In genomic region chr19:4080473-4080872, GRCh38 we compare ENCODE assay signal across 16 cellular contexts. TPM values are rescaled to one million over a fixed set of nuclear protein-coding genes. Genes with fewer than 3 reads are reported as not detected.
DNase-seq lines count a peak whose midpoint lies in the region; ATAC-seq and TF ChIP-seq lines count a peak whose summit lies in the region.
"Had no signal": no experiment of that assay in that cellular context is flagged by ENCODE, and none has a peak within 500 bp of the region (broad histone marks: within the 10 kb centered on the region; RNA-seq: fewer than 3 reads in every experiment).

No MANE protein-coding gene starts in this region.

- H2AFZ ChIP-seq in mammary epithelial cell (ENCODE audit: low read depth, low read length): no peak overlapping the region

- H3K27me3 ChIP-seq in naive thymus-derived CD4-positive, alpha-beta T cell (ENCODE audit: control insufficient read depth in 2 of 2, insufficient read depth in 2 of 2, low read length in 2 of 2): no peaks in the 10 kb centered on the region
- H3K27me3 ChIP-seq in mammary epithelial cell (ENCODE audit: insufficient read depth, low read length): no peaks in the 10 kb centered on the region
- H3K27me3 ChIP-seq: BLaER1 had no signal

- no peaks in the 10 kb centered on the region for H3K9me3 Mint-ChIP-seq in activated naive CD8-positive, alpha-beta T cell treated with anti-CD3 and anti-CD28 coated beads, Interleukin-2, amount 10 ng/mL, durations not matched to agents 7 days and 5 days
- H3K9me3 Mint-ChIP-seq in activated naive CD8-positive, alpha-beta T cell treated with anti-CD3 and anti-CD28 coated beads for 36 hours: no peaks in the 10 kb centered on the region
- H3K9me3 Mint-ChIP-seq in activated T-helper 17 cell treated with anti-CD3 and anti-CD28 coated beads, Interleukin-2, amount 50 U/mL, for 72 hours: no peaks in the 10 kb centered on the region
- no peaks in the 10 kb centered on the region for H3K9me3 Mint-ChIP-seq in effector memory CD8-positive, alpha-beta T cell
- H3K9me3 Mint-ChIP-seq in naive thymus-derived CD4-positive, alpha-beta T cell: no peaks in the 10 kb centered on the region
- H3K9me3 Mint-ChIP-seq: CD8-positive, alpha-beta memory T cell; H9 had no signal

- CTCF ChIA-PET in naive thymus-derived CD4-positive, alpha-beta T cell (lab: Charles Lee): interaction anchor here (0.7 kb wide), 1 partner anchor 49 kb away, joined by 3 read pairs; no protein-coding TSS in a partner anchor
- CTCF ChIA-PET in mammary epithelial cell (lab: Charles Lee; ENCODE audit: low non-redundant PET): interaction anchor here (0.7 kb wide), 1 partner anchor 35 kb away, joined by 17 read pairs; no protein-coding TSS in a partner anchor

- in situ Hi-C loops in mammary epithelial cell (cut with MboI; ENCODE audit: low sequenced_read_pairs in 2 of 2): no loop called here

- no peak overlapping the region for H3K4me3 ChIP-seq in naive thymus-derived CD4-positive, alpha-beta T cell (ENCODE audit: low read length)
- H3K4me3 ChIP-seq in mammary epithelial cell (replicated peaks in 1 of 3; ENCODE audit: insufficient read depth in 1 of 3, low read depth in 2 of 3, low read length in 3 of 3): no peak overlapping the region
- H3K4me3 ChIP-seq: BLaER1, GM12878 had no signal

- POLR2A ChIA-PET in activated naive CD8-positive, alpha-beta T cell treated with anti-CD3 and anti-CD28 coated beads, Interleukin-2, amount 10 ng/mL, durations not matched to agents 7 days and 5 days (lab: Charles Lee): interaction anchor here (0.6 to 0.8 kb wide), 3 partner anchors 19 to 95 kb away, joined by 3 to 5 read pairs (median 4); partner anchors contain the start of gene EEF2
- POLR2A ChIA-PET in naive thymus-derived CD4-positive, alpha-beta T cell (lab: Charles Lee): interaction anchor here (0.5 kb wide), 1 partner anchor 9 kb away, joined by 4 read pairs; no protein-coding TSS in a partner anchor

- no peak for DNase-seq in activated naive CD8-positive, alpha-beta T cell treated with anti-CD3 and anti-CD28 coated beads, Interleukin-2, amount 10 ng/mL, durations not matched to agents 7 days and 5 days
- DNase-seq in activated naive CD8-positive, alpha-beta T cell treated with anti-CD3 and anti-CD28 coated beads for 36 hours: no peak
- DNase-seq in effector memory CD8-positive, alpha-beta T cell: no peak
- no peak for DNase-seq in naive thymus-derived CD4-positive, alpha-beta T cell
- DNase-seq in NCI-H82 treated with DMSO at 0.1 percent for 48 hours (lab: John Stamatoyannopoulos, UW; ENCODE audit: unreplicated experiment) (no peak), mammary epithelial cell (no peak)
- DNase-seq: 8988T, COR-L47, DMS 273 treated with DMSO at 0.1 percent for 48 hours, DND-41, EL, H9 had no signal

- H3K4me2 ChIP-seq in mammary epithelial cell (ENCODE audit: insufficient read depth, low read depth, low read length): no peak overlapping the region
- H3K4me2 ChIP-seq: BLaER1 had no signal

- dilution Hi-C loops in mammary epithelial cell (cut with HindIII; ENCODE audit: low sequenced_read_pairs): no loop called here

- no peak overlapping the region for H3K9ac ChIP-seq in mammary epithelial cell (ENCODE audit: insufficient read depth, low read length)
- H3K9ac ChIP-seq: BLaER1 had no signal

- no peaks in the 10 kb centered on the region for H3K9me3 ChIP-seq in naive thymus-derived CD4-positive, alpha-beta T cell (ENCODE audit: control insufficient read depth in 2 of 3, low read length in 3 of 3)
- no peaks in the 10 kb centered on the region for H3K9me3 ChIP-seq in mammary epithelial cell (replicated peaks; ENCODE audit: insufficient read depth, low read length)
- H3K9me3 ChIP-seq: BLaER1 had no signal

- H3K27ac Mint-ChIP-seq in activated naive CD8-positive, alpha-beta T cell treated with anti-CD3 and anti-CD28 coated beads, Interleukin-2, amount 10 ng/mL, durations not matched to agents 7 days and 5 days: peak overlapping the region; percentile 48
- H3K27ac Mint-ChIP-seq in activated naive CD8-positive, alpha-beta T cell treated with anti-CD3 and anti-CD28 coated beads for 36 hours: no peak overlapping the region
- peak overlapping the region; percentile 41 for H3K27ac Mint-ChIP-seq in activated T-helper 17 cell treated with anti-CD3 and anti-CD28 coated beads, Interleukin-2, amount 50 U/mL, for 72 hours
- peak overlapping the region; percentile 58 to 83 for H3K27ac Mint-ChIP-seq in effector memory CD8-positive, alpha-beta T cell
- H3K27ac Mint-ChIP-seq in naive thymus-derived CD4-positive, alpha-beta T cell: peak overlapping the region in 3 of 9 donors; percentile 5 to 65 (median 50)
- H3K27ac Mint-ChIP-seq: H9 had no signal

- H3K4me3 Mint-ChIP-seq in activated naive CD8-positive, alpha-beta T cell treated with anti-CD3 and anti-CD28 coated beads, Interleukin-2, amount 10 ng/mL, durations not matched to agents 7 days and 5 days: no peak overlapping the region
- no peak overlapping the region for H3K4me3 Mint-ChIP-seq in activated naive CD8-positive, alpha-beta T cell treated with anti-CD3 and anti-CD28 coated beads for 36 hours
- no peak overlapping the region for H3K4me3 Mint-ChIP-seq in activated T-helper 17 cell treated with anti-CD3 and anti-CD28 coated beads, Interleukin-2, amount 50 U/mL, for 72 hours
- H3K4me3 Mint-ChIP-seq in effector memory CD8-positive, alpha-beta T cell: peak overlapping the region in 1 of 2 donors; percentile 10
- no peak overlapping the region for H3K4me3 Mint-ChIP-seq in naive thymus-derived CD4-positive, alpha-beta T cell
- H3K4me3 Mint-ChIP-seq: CD8-positive, alpha-beta memory T cell; H9 had no signal

- H3K4me1 Mint-ChIP-seq in activated naive CD8-positive, alpha-beta T cell treated with anti-CD3 and anti-CD28 coated beads, Interleukin-2, amount 10 ng/mL, durations not matched to agents 7 days and 5 days: peaks cover 46% of the 10 kb centered on the region
- peaks cover 28% of the 10 kb centered on the region for H3K4me1 Mint-ChIP-seq in activated naive CD8-positive, alpha-beta T cell treated with anti-CD3 and anti-CD28 coated beads for 36 hours
- H3K4me1 Mint-ChIP-seq in activated T-helper 17 cell treated with anti-CD3 and anti-CD28 coated beads, Interleukin-2, amount 50 U/mL, for 72 hours: peaks cover 6% of the 10 kb centered on the region
- peaks cover 15 to 33% of the 10 kb centered on the region in 2 donors for H3K4me1 Mint-ChIP-seq in effector memory CD8-positive, alpha-beta T cell (ENCODE audit: low read depth in 2 of 2)
- peaks cover 11 to 50% (median 46%) of the 10 kb centered on the region in 7 donors for H3K4me1 Mint-ChIP-seq in naive thymus-derived CD4-positive, alpha-beta T cell

- no TSS peak for BruUV-seq in mammary epithelial cell (replicated peaks; lab: Mats Ljungman, UMichigan)

- intact Hi-C loops in naive thymus-derived CD4-positive, alpha-beta T cell (cut with micrococcal nuclease): no loop called here
- intact Hi-C loops in mammary epithelial cell (cut with micrococcal nuclease): no loop called here

- no peak overlapping the region for H3K27ac ChIP-seq in naive thymus-derived CD4-positive, alpha-beta T cell (ENCODE audit: low read depth, low read length)
- H3K27ac ChIP-seq in mammary epithelial cell (ENCODE audit: insufficient read depth, low read depth, low read length): no peak overlapping the region
- H3K27ac ChIP-seq: BLaER1 had no signal

- no peaks in the 10 kb centered on the region for H4K20me1 ChIP-seq in mammary epithelial cell (ENCODE audit: insufficient read depth, low read length)
- H4K20me1 ChIP-seq: BLaER1 had no signal

- TF ChIP-seq CTCF in mammary epithelial cell (conservative IDR thresholded peaks at IDR 0.05 in 1 of 2, IDR thresholded peaks at IDR 0.05 in 1 of 2; ENCODE audit: extremely low read depth in 1 of 2, insufficient read depth in 1 of 2, low read depth in 1 of 2, low read length in 2 of 2): no peak

- no peaks in the 10 kb centered on the region for H3K79me2 ChIP-seq in mammary epithelial cell (ENCODE audit: insufficient read depth, low read length)

- 88% methylated on average over 4 of the region's 6 CpGs for WGBS in mammary epithelial cell (ENCODE audit: low coverage, missing lambda C conversion rate)

- peaks cover 34 to 44% of the 10 kb centered on the region in 2 donors for H3K4me1 ChIP-seq in naive thymus-derived CD4-positive, alpha-beta T cell (ENCODE audit: control insufficient read depth in 2 of 2, insufficient read depth in 2 of 2, low read length in 2 of 2)
- H3K4me1 ChIP-seq in mammary epithelial cell (ENCODE audit: insufficient read depth, low read length): peaks cover 10% of the 10 kb centered on the region

- ATAC-seq in activated naive CD8-positive, alpha-beta T cell treated with anti-CD3 and anti-CD28 coated beads, Interleukin-2, amount 10 ng/mL, durations not matched to agents 7 days and 5 days (ENCODE audit: low read depth): no peak
- ATAC-seq in activated T-helper 17 cell treated with anti-CD3 and anti-CD28 coated beads, Interleukin-2, amount 50 U/mL, for 72 hours (replicated peaks): no peak
- no peak for ATAC-seq in effector memory CD8-positive, alpha-beta T cell (replicated peaks)
- no peak for ATAC-seq in naive thymus-derived CD4-positive, alpha-beta T cell
- ATAC-seq: GM12878 had no signal

- H3K36me3 ChIP-seq in naive thymus-derived CD4-positive, alpha-beta T cell (ENCODE audit: control insufficient read depth in 2 of 3, insufficient read depth in 3 of 3, low read length in 3 of 3): no peaks in the 10 kb centered on the region
- H3K36me3 ChIP-seq in mammary epithelial cell (ENCODE audit: insufficient read depth, low read length): no peaks in the 10 kb centered on the region
- H3K36me3 ChIP-seq: BLaER1 had no signal

- H3K27me3 Mint-ChIP-seq in activated naive CD8-positive, alpha-beta T cell treated with anti-CD3 and anti-CD28 coated beads, Interleukin-2, amount 10 ng/mL, durations not matched to agents 7 days and 5 days: no peaks in the 10 kb centered on the region
- no peaks in the 10 kb centered on the region for H3K27me3 Mint-ChIP-seq in activated naive CD8-positive, alpha-beta T cell treated with anti-CD3 and anti-CD28 coated beads for 36 hours
- H3K27me3 Mint-ChIP-seq in activated T-helper 17 cell treated with anti-CD3 and anti-CD28 coated beads, Interleukin-2, amount 50 U/mL, for 72 hours: no peaks in the 10 kb centered on the region
- no peaks in the 10 kb centered on the region for H3K27me3 Mint-ChIP-seq in effector memory CD8-positive, alpha-beta T cell
- no peaks in the 10 kb centered on the region for H3K27me3 Mint-ChIP-seq in naive thymus-derived CD4-positive, alpha-beta T cell
- H3K27me3 Mint-ChIP-seq: CD8-positive, alpha-beta memory T cell had no signal

- H3K36me3 Mint-ChIP-seq in activated naive CD8-positive, alpha-beta T cell treated with anti-CD3 and anti-CD28 coated beads, Interleukin-2, amount 10 ng/mL, durations not matched to agents 7 days and 5 days: peaks cover 1% of the 10 kb centered on the region
- H3K36me3 Mint-ChIP-seq in activated naive CD8-positive, alpha-beta T cell treated with anti-CD3 and anti-CD28 coated beads for 36 hours: peaks cover 1% of the 10 kb centered on the region
- no peaks in the 10 kb centered on the region for H3K36me3 Mint-ChIP-seq in activated T-helper 17 cell treated with anti-CD3 and anti-CD28 coated beads, Interleukin-2, amount 50 U/mL, for 72 hours (ENCODE audit: low read depth)
- peaks cover 7% of the 10 kb centered on the region for H3K36me3 Mint-ChIP-seq in effector memory CD8-positive, alpha-beta T cell (ENCODE audit: insufficient read depth)
- H3K36me3 Mint-ChIP-seq in naive thymus-derived CD4-positive, alpha-beta T cell: peaks cover 0 to 1% (median 0%) of the 10 kb centered on the region in 5 donors
- H3K36me3 Mint-ChIP-seq: CD8-positive, alpha-beta memory T cell had no signal

RNA-seq across cellular contexts. Expression of gene ZBTB7A, which starts 13.8 kb away (rescaled TPM):
- 10 to 100 TPM; 60.6 to 61.5 TPM for total RNA-seq in activated naive CD8-positive, alpha-beta T cell treated with anti-CD3 and anti-CD28 coated beads, Interleukin-2, amount 10 ng/mL, durations not matched to agents 7 days and 5 days
- total RNA-seq in activated naive CD8-positive, alpha-beta T cell treated with anti-CD3 and anti-CD28 coated beads for 36 hours: 10 to 100 TPM; 34.9 to 35.9 TPM
- 10 to 100 TPM; 38.5 to 41.3 TPM for total RNA-seq in activated T-helper 17 cell treated with anti-CD3 and anti-CD28 coated beads, Interleukin-2, amount 50 U/mL, for 72 hours
- total RNA-seq in naive thymus-derived CD4-positive, alpha-beta T cell: 10 to 100 TPM; 47.4 to 76.0 (median 52.0) TPM
- polyA plus RNA-seq in naive thymus-derived CD4-positive, alpha-beta T cell: 10 to 100 TPM; 15.3 to 45.0 TPM
- total RNA-seq in mammary epithelial cell: 10 to 100 TPM; 40.8 to 52.9 TPM
- polyA plus RNA-seq in mammary epithelial cell: 11.0 TPM
- polyA minus RNA-seq in mammary epithelial cell: 9.2 TPM

RNA-seq across cellular contexts. Expression of gene MAP2K2, which starts 43.4 kb away (rescaled TPM):
- total RNA-seq in activated naive CD8-positive, alpha-beta T cell treated with anti-CD3 and anti-CD28 coated beads, Interleukin-2, amount 10 ng/mL, durations not matched to agents 7 days and 5 days: 100 to 1,000 TPM; 210 to 211 TPM
- 100 to 1,000 TPM; 120 to 121 TPM for total RNA-seq in activated naive CD8-positive, alpha-beta T cell treated with anti-CD3 and anti-CD28 coated beads for 36 hours
- 100 to 1,000 TPM; 143 to 155 TPM for total RNA-seq in activated T-helper 17 cell treated with anti-CD3 and anti-CD28 coated beads, Interleukin-2, amount 50 U/mL, for 72 hours
- total RNA-seq in naive thymus-derived CD4-positive, alpha-beta T cell: 100 to 1,000 TPM in 4 of 5 experiments, 10 to 100 TPM in 1; 87.4 to 162 (median 123) TPM
- polyA plus RNA-seq in naive thymus-derived CD4-positive, alpha-beta T cell: 10 to 100 TPM; 40.5 to 93.6 TPM
- total RNA-seq in mammary epithelial cell: 100 to 1,000 TPM; 109 to 163 TPM
- polyA plus RNA-seq in mammary epithelial cell: 112 TPM
- 91.5 TPM for polyA minus RNA-seq in mammary epithelial cell
